ENCODE assay signal across 18 cellular contexts in genomic region chr6:161271343-161272019, GRCh38. TPM values are rescaled to one million over a fixed set of nuclear protein-coding genes. Genes with fewer than 3 reads are reported as not detected.
A peak's percentile ranks its signal among the peaks of the same experiment; 100 is the strongest.
DNase-seq lines count a peak whose midpoint lies in the region; ATAC-seq, FAIRE-seq and TF ChIP-seq lines count a peak whose summit lies in the region.
"Had no signal": no experiment of that assay in that cellular context is flagged by ENCODE, and none has a peak within 500 bp of the region (broad histone marks: within the 10 kb centered on the region; RNA-seq: fewer than 3 reads in every experiment).

No MANE protein-coding gene starts in this region.

- intact Hi-C loops in CD14-positive monocyte (cut with micrococcal nuclease) = loop anchor here (5.0 to 10.0 kb wide), 3 partner anchors 96 to 169 kb away; no protein-coding TSS in a partner anchor
- intact Hi-C loops in dorsolateral prefrontal cortex (cut with DNase I) = loop anchor here (2.0 to 10.0 kb wide), 6 partner anchors 44 to 277 kb away; partner anchors contain the start of gene MAP3K4 (in 1 of the 2)

- H3K27me3 Mint-ChIP-seq in CD14-positive monocyte (ENCODE audit: low read depth in 3 of 3) = peaks cover 0 to 13% (median 0%) of the 10 kb centered on the region in 3 donors
- H3K27me3 Mint-ChIP-seq in naive thymus-derived CD8-positive, alpha-beta T cell = peaks cover 0 to 4% (median 0%) of the 10 kb centered on the region in 5 donors

- in situ Hi-C loops in brain microvascular endothelial cell (cut with HindIII; ENCODE audit: low pct_ligation_motif_present, low sequenced_read_pairs) = no loop called here

- no peak overlapping the region for H2AFZ ChIP-seq in Loucy (ENCODE audit: low read length)

- H3K27me3 ChIP-seq in Loucy (ENCODE audit: insufficient read depth, low read length, poor library complexity, severe bottlenecking) = peaks cover 8% of the 10 kb centered on the region
- no peaks in the 10 kb centered on the region for H3K27me3 ChIP-seq in dorsolateral prefrontal cortex
- no peaks in the 10 kb centered on the region for H3K27me3 ChIP-seq in brain microvascular endothelial cell (replicated peaks)

- peak overlapping the region; percentile 92 for H3K4me2 ChIP-seq in Loucy (ENCODE audit: low read depth, low read length, poor library complexity, severe bottlenecking)

- no peaks in the 10 kb centered on the region for H3K9me3 Mint-ChIP-seq in CD14-positive monocyte
- H3K9me3 Mint-ChIP-seq in naive thymus-derived CD8-positive, alpha-beta T cell = no peaks in the 10 kb centered on the region

- POLR2A ChIA-PET in naive thymus-derived CD8-positive, alpha-beta T cell (lab: Charles Lee) = no interaction called here

- no peak overlapping the region for H3K9ac ChIP-seq in Loucy (ENCODE audit: low read depth, low read length, poor library complexity, severe bottlenecking)

- H3K4me3 ChIP-seq in Loucy (ENCODE audit: low read length, poor library complexity, severe bottlenecking) = no peak overlapping the region
- H3K4me3 ChIP-seq in dorsolateral prefrontal cortex = peak overlapping the region in 58 of 59 donors; percentile 60 to 90 (median 75)
- no peak overlapping the region for H3K4me3 ChIP-seq in brain microvascular endothelial cell (ENCODE audit: low read depth, low read length)

- ATAC-seq in naive thymus-derived CD8-positive, alpha-beta T cell = no peak
- ATAC-seq: activated CD8-positive, alpha-beta T cell treated with anti-CD3 and anti-CD28 coated beads, Interleukin-2, amount 10 ng/mL, durations not matched to agents 7 days and 5 days; HCT116 had no signal

- H3F3A ChIP-seq in Loucy (ENCODE audit: low read depth) = no peaks in the 10 kb centered on the region

- TF ChIP-seq CTCF in CD14-positive monocyte (IDR thresholded peaks at IDR 0.05) (no peak), Loucy (conservative IDR thresholded peaks at IDR 0.05; ENCODE audit: low read length) (no peak), dorsolateral prefrontal cortex (IDR thresholded peaks at IDR 0.05 in 54 of 56, conservative IDR thresholded peaks at IDR 0.05 in 2 of 56; ENCODE audit: low read depth in 1 of 56, partially characterized antibody in 56 of 56) (peak in 1 of 56 donors; percentile 14), brain microvascular endothelial cell (IDR thresholded peaks at IDR 0.05; ENCODE audit: low read depth, low read length, missing control alignments) (no peak)

- H3K4me1 ChIP-seq in Loucy (ENCODE audit: insufficient read depth, low read length, poor library complexity, severe bottlenecking) = peaks cover 29% of the 10 kb centered on the region

- H3K36me3 Mint-ChIP-seq in CD14-positive monocyte = peaks cover 2 to 8% of the 10 kb centered on the region in 2 donors
- peaks cover 0 to 3% (median 2%) of the 10 kb centered on the region in 3 donors for H3K36me3 Mint-ChIP-seq in naive thymus-derived CD8-positive, alpha-beta T cell

- peaks cover 35% of the 10 kb centered on the region for H3K4me1 Mint-ChIP-seq in CD14-positive monocyte
- H3K4me1 Mint-ChIP-seq in naive thymus-derived CD8-positive, alpha-beta T cell = peaks cover 7 to 26% (median 16%) of the 10 kb centered on the region in 4 donors

- H4K20me1 ChIP-seq in Loucy (ENCODE audit: insufficient read depth, low read length, poor library complexity, severe bottlenecking) = no peaks in the 10 kb centered on the region

- no peak for FAIRE-seq in urothelium cell line (lab: Jason Lieb, UNC)
- FAIRE-seq: bronchial epithelial cell, G401.6 had no signal

- DNase-seq in CD14-positive monocyte (ENCODE audit: low spot score) (no peak), dorsolateral prefrontal cortex (peak in 1 of 10 donors; percentile 14), brain microvascular endothelial cell (no peak), DMS53 (lab: John Stamatoyannopoulos, UW) (no peak), GM03348 (ENCODE audit: low spot score) (no peak), urothelium cell line (ENCODE audit: low spot score) (no peak)
- no peak for DNase-seq in naive thymus-derived CD8-positive, alpha-beta T cell
- DNase-seq: activated CD8-positive, alpha-beta T cell treated with anti-CD3 and anti-CD28 coated beads, Interleukin-2, amount 10 ng/mL, durations not matched to agents 7 days and 5 days; activated effector memory CD4-positive, alpha-beta T cell treated with anti-CD3 and anti-CD28 coated beads, Interleukin-2, amount 50 U/mL, for 16 hours; NCI-H1417 treated with DMSO at 0.1 percent for 48 hours; NCI-H510A treated with DMSO at 0.1 percent for 48 hours; RPMI8226; stimulated activated CD4-positive, alpha-beta T cell treated with anti-CD3 and anti-CD28 coated beads, Interleukin-4, amount 100 ng/mL, for 4 hours; stimulated activated naive CD4-positive, alpha-beta T cell had no signal

- peak overlapping the region in 5 of 7 donors; percentile 22 to 76 (median 58) for H3K27ac Mint-ChIP-seq in CD14-positive monocyte
- H3K27ac Mint-ChIP-seq in naive thymus-derived CD8-positive, alpha-beta T cell = peak overlapping the region in 7 of 10 donors; percentile 13 to 68 (median 58)
- H3K27ac Mint-ChIP-seq: activated CD8-positive, alpha-beta T cell treated with anti-CD3 and anti-CD28 coated beads, Interleukin-2, amount 10 ng/mL, durations not matched to agents 7 days and 5 days had no signal

- H3K27ac ChIP-seq in dorsolateral prefrontal cortex (peak overlapping the region; percentile 20 to 93 (median 84)), brain microvascular endothelial cell (no peak overlapping the region)

- no peaks in the 10 kb centered on the region for H3K9me2 ChIP-seq in Loucy (replicated peaks; ENCODE audit: low read depth, low read length)

- H3K9me3 ChIP-seq in Loucy (ENCODE audit: insufficient read depth, low read depth, low read length) = no peaks in the 10 kb centered on the region

- H3K4me3 Mint-ChIP-seq in CD14-positive monocyte = no peak overlapping the region
- H3K4me3 Mint-ChIP-seq in naive thymus-derived CD8-positive, alpha-beta T cell = no peak overlapping the region
- H3K4me3 Mint-ChIP-seq: activated CD8-positive, alpha-beta T cell treated with anti-CD3 and anti-CD28 coated beads, Interleukin-2, amount 10 ng/mL, durations not matched to agents 7 days and 5 days had no signal

- no peaks in the 10 kb centered on the region for H3K79me2 ChIP-seq in Loucy (ENCODE audit: insufficient read depth, low read length)

- H3K36me3 ChIP-seq in Loucy (ENCODE audit: insufficient read depth, low read length) (no peaks in the 10 kb centered on the region), brain microvascular endothelial cell (replicated peaks) (no peaks in the 10 kb centered on the region)

RNA-seq across cellular contexts. Expression of gene AGPAT4, which starts 2.4 kb away (rescaled TPM):
- 1 to 10 TPM; 6.4 to 6.9 TPM for polyA plus RNA-seq in CD14-positive monocyte
- total RNA-seq in dorsolateral prefrontal cortex = 100 to 1,000 TPM in 5 of 120 experiments, 10 to 100 TPM in 115; 34.6 to 138 (median 62.5) TPM
- 1 to 10 TPM; 2.0 to 4.0 TPM for total RNA-seq in naive thymus-derived CD8-positive, alpha-beta T cell
- 1 to 10 TPM in 2 of 3 donors, under 1 TPM in 1; 0.85 to 3.8 (median 1.1) TPM for polyA plus RNA-seq in naive thymus-derived CD8-positive, alpha-beta T cell

Comparison
In these comparisons a context has a peak if more than half of its experiments do, and no peak if none do; other contexts are left out.
1. H3K4me3 ChIP-seq: peak in dorsolateral prefrontal cortex (58 of 59); none in Loucy (single experiment) and brain microvascular endothelial cell (single experiment).
2. RNA of gene AGPAT4, which starts 2.4 kb away (total RNA-seq): 34.6 to 138 TPM in dorsolateral prefrontal cortex; 2.0 to 4.0 TPM in naive thymus-derived CD8-positive, alpha-beta T cell; every median in the first group is over 4 times any median in the second.